16 cellular contexts compared by ENCODE assay signal in genomic region chr1:64147759-64148158, GRCh38. TPM values are rescaled to one million over a fixed set of nuclear protein-coding genes. Genes with fewer than 3 reads are reported as not detected.
DNase-seq lines count a peak whose midpoint lies in the region; ATAC-seq and TF ChIP-seq lines count a peak whose summit lies in the region.
"Had no signal": no experiment of that assay in that cellular context is flagged by ENCODE, and none has a peak within 500 bp of the region (broad histone marks: within the 10 kb centered on the region; RNA-seq: fewer than 3 reads in every experiment).

No MANE protein-coding gene starts in this region.

- no peak for ATAC-seq in Right ventricle myocardium inferior
- no peak for ATAC-seq in upper lobe of right lung
- ATAC-seq: GM12878 had no signal

- H3K4me3 Mint-ChIP-seq in neural progenitor cell = no peak overlapping the region
- H3K4me3 Mint-ChIP-seq: CD4-positive, alpha-beta T cell had no signal

- no peaks in the 10 kb centered on the region for H3K79me2 ChIP-seq in neural progenitor cell (ENCODE audit: low read depth)

- no peaks in the 10 kb centered on the region for H3K9me3 ChIP-seq in neural progenitor cell (ENCODE audit: low read depth)
- H3K9me3 ChIP-seq in upper lobe of right lung = no peaks in the 10 kb centered on the region
- H3K9me3 ChIP-seq: BLaER1 treated with 17β-estradiol and CSF1 and Interleukin-3, amounts not matched to agents 10 nM and 100 nM had no signal

- peaks cover 17% of the 10 kb centered on the region for H3K36me3 Mint-ChIP-seq in neural progenitor cell

- no peak overlapping the region for H3K27ac Mint-ChIP-seq in neural progenitor cell
- H3K27ac Mint-ChIP-seq: CD4-positive, alpha-beta T cell had no signal

- no peak overlapping the region for H3K9ac ChIP-seq in neural progenitor cell
- H3K9ac ChIP-seq: BLaER1 treated with 17β-estradiol and CSF1 and Interleukin-3, amounts not matched to agents 10 nM and 100 nM; GM23248 had no signal

- H3K4me1 ChIP-seq in neural progenitor cell (peaks cover 15% of the 10 kb centered on the region), upper lobe of right lung (no peaks in the 10 kb centered on the region)

- peak overlapping the region; percentile 1 for H3K4me2 ChIP-seq in neural progenitor cell

- H3K27me3 Mint-ChIP-seq in neural progenitor cell (ENCODE audit: insufficient read depth, low read depth) = no peaks in the 10 kb centered on the region

- H3K27ac ChIP-seq in neural progenitor cell (peak overlapping the region; percentile 15), upper lobe of right lung (no peak overlapping the region)
- H3K27ac ChIP-seq: GM23248 had no signal

- DNase-seq in CD1c-positive myeloid dendritic cell (ENCODE audit: extremely low spot score) (peak; percentile 28), LHCN-M2 (ENCODE audit: low read depth) (peak; percentile 32), fibroblast of pulmonary artery (ENCODE audit: low read depth) (peak; percentile 21), neural progenitor cell (ENCODE audit: low spot score) (no peak), Right ventricle myocardium inferior (ENCODE audit: missing footprints) (no peak), upper lobe of right lung (no peak), COLO668 (lab: John Stamatoyannopoulos, UW; ENCODE audit: unreplicated experiment) (no peak)
- DNase-seq: ACHN; CD4-positive, alpha-beta T cell; DMS79; GM23248; H7 had no signal

- H3K36me3 ChIP-seq in neural progenitor cell (peaks cover 4% of the 10 kb centered on the region), upper lobe of right lung (peaks cover 3% of the 10 kb centered on the region)

- H3K4me1 Mint-ChIP-seq in neural progenitor cell = no peaks in the 10 kb centered on the region

- H3F3A ChIP-seq in neural progenitor cell (ENCODE audit: low read depth) = peaks cover under 1% of the 10 kb centered on the region

- no peaks in the 10 kb centered on the region for H3K9me3 Mint-ChIP-seq in neural progenitor cell
- H3K9me3 Mint-ChIP-seq: CD4-positive, alpha-beta T cell had no signal

- no peak overlapping the region for H2AFZ ChIP-seq in neural progenitor cell (replicated peaks)
- H2AFZ ChIP-seq: GM23248 had no signal

- no peaks in the 10 kb centered on the region for H4K20me1 ChIP-seq in neural progenitor cell (ENCODE audit: low read depth)
- H4K20me1 ChIP-seq: BLaER1 treated with 17β-estradiol and CSF1 and Interleukin-3, amounts not matched to agents 10 nM and 100 nM had no signal

- H3K27me3 ChIP-seq in neural progenitor cell (no peaks in the 10 kb centered on the region), upper lobe of right lung (no peaks in the 10 kb centered on the region)
- H3K27me3 ChIP-seq: BLaER1 treated with 17β-estradiol and CSF1 and Interleukin-3, amounts not matched to agents 10 nM and 100 nM had no signal

- no peak overlapping the region for H3K4me3 ChIP-seq in fibroblast of pulmonary artery (replicated peaks; ENCODE audit: low read depth, low read length)
- no peak overlapping the region for H3K4me3 ChIP-seq in neural progenitor cell
- H3K4me3 ChIP-seq in upper lobe of right lung = no peak overlapping the region
- H3K4me3 ChIP-seq: BLaER1 treated with 17β-estradiol and CSF1 and Interleukin-3, amounts not matched to agents 10 nM and 100 nM; GM12878; GM23248 had no signal

- no peak for TF ChIP-seq CTCF in fibroblast of pulmonary artery (IDR thresholded peaks at IDR 0.05; ENCODE audit: low read length, missing control alignments)
- TF ChIP-seq CTCF in neural progenitor cell (IDR thresholded peaks at IDR 0.05) = no peak
- no peak for TF ChIP-seq CTCF in upper lobe of right lung (IDR thresholded peaks at IDR 0.05)

- intact Hi-C loops in Right ventricle myocardium inferior (cut with DNase I) (no loop called here), upper lobe of right lung (cut with DNase I) (no loop called here)

RNA-seq across cellular contexts. Expression of gene UBE2U, which starts 55.7 kb away (rescaled TPM):
- not detected in 2 replicates for total RNA-seq in LHCN-M2 (2014; rRNA removed)
- not detected for polyA plus RNA-seq in LHCN-M2 (2012)
- total RNA-seq in neural progenitor cell (ENCODE audit: low replicate concordance) = not detected in 2 replicates
- 0.95 TPM for total RNA-seq in Right ventricle myocardium inferior
- not detected for total RNA-seq in upper lobe of right lung
- total RNA-seq: A172; CD4-positive, alpha-beta T cell; G401; GM12878; GM23248; H7 had no signal
- polyA plus RNA-seq: GM12878, GM23248 had no signal

Comparison
In these comparisons a context has a peak if more than half of its experiments do, and no peak if none do; other contexts are left out.
1. DNase-seq: peak in CD1c-positive myeloid dendritic cell (single experiment), LHCN-M2 (single experiment) and fibroblast of pulmonary artery (single experiment); none in neural progenitor cell (single experiment), Right ventricle myocardium inferior (single experiment), upper lobe of right lung (single experiment) and COLO668 (single experiment).